Comparison of ENCODE assay signal across 21 cellular contexts in genomic region chr12:25977047-25977446, GRCh38. TPM values are rescaled to one million over a fixed set of nuclear protein-coding genes. Genes with fewer than 3 reads are reported as not detected.
DNase-seq lines count a peak whose midpoint lies in the region; ATAC-seq, FAIRE-seq and TF ChIP-seq lines count a peak whose summit lies in the region.
"Had no signal": no experiment of that assay in that cellular context is flagged by ENCODE, and none has a peak within 500 bp of the region (broad histone marks: within the 10 kb centered on the region; RNA-seq: fewer than 3 reads in every experiment).

No MANE protein-coding gene starts in this region.

- TF ChIP-seq POLR2A in breast epithelium (IDR thresholded peaks at IDR 0.05): no peak

- intact Hi-C loops in MCF 10A (cut with micrococcal nuclease): no loop called here
- intact Hi-C loops in breast epithelium (cut with DNase I; ENCODE audit: low total_unique reads): no loop called here

- no peaks in the 10 kb centered on the region for H3K27me3 Mint-ChIP-seq in MCF 10A (ENCODE audit: insufficient read depth, unreplicated experiment)
- no peaks in the 10 kb centered on the region for H3K27me3 Mint-ChIP-seq in astrocyte (ENCODE audit: low read depth, unreplicated experiment)
- H3K27me3 Mint-ChIP-seq in nephron progenitor cell (ENCODE audit: low read depth, poor library complexity): no peaks in the 10 kb centered on the region

- H3K4me1 ChIP-seq in breast epithelium (no peaks in the 10 kb centered on the region), astrocyte (ENCODE audit: insufficient read depth, low read length) (peaks cover 21% of the 10 kb centered on the region)
- H3K4me1 ChIP-seq: A549 had no signal

- H3K27me3 ChIP-seq in breast epithelium (no peaks in the 10 kb centered on the region), astrocyte (ENCODE audit: insufficient read depth, low read length) (no peaks in the 10 kb centered on the region)

- H3K4me1 Mint-ChIP-seq in MCF 10A (ENCODE audit: insufficient read depth, unreplicated experiment) (peaks cover 59% of the 10 kb centered on the region), astrocyte (ENCODE audit: low read depth, unreplicated experiment) (peaks cover 4% of the 10 kb centered on the region), nephron progenitor cell (peaks cover 59% of the 10 kb centered on the region)

- peak overlapping the region in 1 of 3 donors; percentile 34 for H3K4me3 ChIP-seq in breast epithelium
- H3K4me3 ChIP-seq in astrocyte (ENCODE audit: insufficient read depth, low read depth, low read length): no peak overlapping the region
- H3K4me3 ChIP-seq: A549 had no signal

- H3K4me3 Mint-ChIP-seq in MCF 10A (ENCODE audit: unreplicated experiment) (no peak overlapping the region), astrocyte (ENCODE audit: unreplicated experiment) (no peak overlapping the region), nephron progenitor cell (no peak overlapping the region)
- H3K4me3 Mint-ChIP-seq: activated naive CD8-positive, alpha-beta T cell; naive B cell; T-helper 2 cell treated with Interferon-gamma antibody and Interleukin-4, amounts not matched to agents 5 μg/mL and 100 μg/mL, for 36 hours had no signal

- H3K9me3 ChIP-seq in breast epithelium: no peaks in the 10 kb centered on the region
- no peaks in the 10 kb centered on the region for H3K9me3 ChIP-seq in astrocyte (ENCODE audit: insufficient read depth, low read depth, low read length)
- H3K9me3 ChIP-seq: A549 had no signal

- no TSS peak for BruUV-seq in MCF 10A (replicated peaks; lab: Mats Ljungman, UMichigan)

- peaks cover 100% of the 10 kb centered on the region for H3K79me2 ChIP-seq in astrocyte (ENCODE audit: insufficient read depth, low read length)

- H3K36me3 Mint-ChIP-seq in MCF 10A (ENCODE audit: insufficient read depth, unreplicated experiment) (no peaks in the 10 kb centered on the region), astrocyte (ENCODE audit: low read depth, unreplicated experiment) (no peaks in the 10 kb centered on the region), nephron progenitor cell (ENCODE audit: low read depth) (peaks cover 9% of the 10 kb centered on the region)
- H3K36me3 Mint-ChIP-seq: activated naive CD8-positive, alpha-beta T cell; naive B cell had no signal

- H3K4me2 ChIP-seq in astrocyte (ENCODE audit: low read length): peak overlapping the region; percentile 73

- peaks cover 54% of the 10 kb centered on the region for H4K20me1 ChIP-seq in astrocyte (ENCODE audit: insufficient read depth, low read length)

- peak overlapping the region in 1 of 2 donors; percentile 20 for H3K27ac ChIP-seq in breast epithelium
- H3K27ac ChIP-seq in astrocyte (ENCODE audit: low read depth, low read length): peak overlapping the region; percentile 75
- H3K27ac ChIP-seq: A549, epithelial cell of prostate had no signal

- FAIRE-seq in astrocyte (lab: Jason Lieb, UNC): peak; percentile 34
- FAIRE-seq: A549 had no signal

- TF ChIP-seq CTCF in MCF 10A (IDR thresholded peaks at IDR 0.05; ENCODE audit: unreplicated experiment): no peak
- TF ChIP-seq CTCF in breast epithelium (IDR thresholded peaks at IDR 0.05): no peak
- TF ChIP-seq CTCF in astrocyte (IDR thresholded peaks at IDR 0.05; ENCODE audit: insufficient read depth, low read depth, low read length): no peak
- TF ChIP-seq CTCF in nephron progenitor cell (IDR thresholded peaks at IDR 0.05): no peak

- no peak for ATAC-seq in GM19455 (IDR thresholded peaks at IDR 0.05; ENCODE audit: unreplicated experiment)
- ATAC-seq: A549, left lobe of liver had no signal

- H3K36me3 ChIP-seq in breast epithelium (no peaks in the 10 kb centered on the region), astrocyte (ENCODE audit: insufficient read depth, low read length) (no peaks in the 10 kb centered on the region)

- H3K9ac ChIP-seq in astrocyte (ENCODE audit: low read length): peak overlapping the region; percentile 56

- H3K9me3 Mint-ChIP-seq in MCF 10A (ENCODE audit: unreplicated experiment): no peaks in the 10 kb centered on the region
- H3K9me3 Mint-ChIP-seq in astrocyte (ENCODE audit: unreplicated experiment): no peaks in the 10 kb centered on the region
- H3K9me3 Mint-ChIP-seq in nephron progenitor cell: no peaks in the 10 kb centered on the region
- H3K9me3 Mint-ChIP-seq: naive B cell; T-helper 2 cell treated with Interferon-gamma antibody and Interleukin-4, amounts not matched to agents 5 μg/mL and 100 μg/mL, for 36 hours had no signal

- no peak overlapping the region for H2AFZ ChIP-seq in astrocyte (ENCODE audit: low read depth, low read length)

- POLR2A ChIA-PET in MCF 10A (lab: Yijun Ruan, JAX): no interaction called here

- DNase-seq in MCF 10A (ENCODE audit: unreplicated experiment): no peak
- DNase-seq in breast epithelium (ENCODE audit: low spot score in 2 of 2): no peak
- DNase-seq in astrocyte (ENCODE audit: low read depth): peak; percentile 97
- peak; percentile 81 for DNase-seq in kidney glomerular epithelial cell (lab: John Stamatoyannopoulos, UW)
- no peak for DNase-seq in amniotic stem cell (lab: John Stamatoyannopoulos, UW)
- no peak for DNase-seq in ecto neural progenitor cell (ENCODE audit: low spot score)
- no peak for DNase-seq in nephron progenitor cell
- DNase-seq: activated T-cell treated with anti-CD3 and anti-CD28 coated beads for 4 hours, DMS 273 treated with DMSO at 0.1 percent for 48 hours, Kasumi-1, naive B cell, NCI-H187, NCI-H774, retina, SHP77 had no signal

- CTCF ChIA-PET in MCF 10A (lab: Yijun Ruan, JAX): no interaction called here

- peak overlapping the region; percentile 37 for H3K27ac Mint-ChIP-seq in MCF 10A (ENCODE audit: low read depth, unreplicated experiment)
- H3K27ac Mint-ChIP-seq in astrocyte (ENCODE audit: unreplicated experiment): no peak overlapping the region
- H3K27ac Mint-ChIP-seq in nephron progenitor cell: no peak overlapping the region
- H3K27ac Mint-ChIP-seq: activated naive CD8-positive, alpha-beta T cell; naive B cell; T-helper 2 cell treated with Interferon-gamma antibody and Interleukin-4, amounts not matched to agents 5 μg/mL and 100 μg/mL, for 36 hours had no signal

RNA-seq across cellular contexts. Expression of gene RASSF8, which starts 18.6 kb away (rescaled TPM):
- total RNA-seq in MCF 10A (2022) (52.9 and 70.1 TPM in 2 replicates), breast epithelium (10 to 100 TPM; 42.6 to 52.1 (median 47.5) TPM), astrocyte (24.2 and 39.5 TPM in 2 replicates)

Comparison
In these comparisons a context has a peak if more than half of its experiments do, and no peak if none do; other contexts are left out.
1. DNase-seq: peak in astrocyte (single experiment) and kidney glomerular epithelial cell (single experiment); none in MCF 10A (single experiment), breast epithelium (0 of 2), amniotic stem cell (single experiment), ecto neural progenitor cell (single experiment) and nephron progenitor cell (single experiment).